Comparison of ENCODE assay signal across 13 cellular contexts in the genomic region with DNA sequence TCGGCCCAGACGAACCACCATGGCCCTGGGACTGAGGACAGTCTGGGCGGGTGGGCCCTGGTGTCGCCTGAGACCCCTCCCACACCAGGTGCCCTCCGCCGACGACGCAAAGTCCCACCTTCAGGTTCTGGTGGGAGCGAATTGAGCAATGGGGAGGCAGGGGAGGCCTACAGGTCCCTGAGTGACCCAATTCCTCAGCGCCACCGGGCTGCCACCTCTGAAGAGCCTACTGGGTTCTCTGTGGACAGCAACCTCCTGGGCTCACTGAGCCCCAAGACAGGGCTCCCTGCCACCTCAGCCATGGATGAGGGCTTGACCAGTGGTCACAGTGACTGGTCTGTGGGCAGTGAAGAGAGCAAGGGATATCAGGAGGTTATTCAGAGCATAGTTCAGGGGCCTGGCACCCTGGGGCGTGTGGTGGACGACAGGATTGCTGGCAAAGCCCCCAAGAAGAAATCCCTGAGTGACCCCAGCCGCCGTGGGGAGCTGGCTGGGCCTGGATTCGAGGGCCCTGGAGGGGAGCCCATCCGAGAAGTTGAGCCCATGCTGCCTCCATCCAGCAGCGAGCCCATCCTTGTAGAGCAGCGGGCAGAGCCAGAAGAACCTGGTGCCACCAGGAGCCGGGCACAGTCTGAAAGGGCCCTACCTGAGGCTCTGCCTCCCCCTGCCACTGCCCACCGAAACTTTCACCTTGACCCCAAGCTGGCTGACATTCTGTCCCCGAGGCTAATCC. TPM values are rescaled to one million over a fixed set of nuclear protein-coding genes. Genes with fewer than 3 reads are reported as not detected.
A peak's percentile ranks its signal among the peaks of the same experiment; 100 is the strongest.
DNase-seq lines count a peak whose midpoint lies in the region; ATAC-seq and TF ChIP-seq lines count a peak whose summit lies in the region.
"Had no signal": no experiment of that assay in that cellular context is flagged by ENCODE, and none has a peak within 500 bp of the region (broad histone marks: within the 10 kb centered on the region; RNA-seq: fewer than 3 reads in every experiment).

No MANE protein-coding gene starts in this region.

- CTCF ChIA-PET in SK-N-SH (lab: Yijun Ruan, JAX): interaction anchor here (7.7 to 17.6 kb wide), 4 partner anchors 13 to 40 kb away, joined by 94 to 395 read pairs (median 191); no protein-coding TSS in a partner anchor

- H3K9ac ChIP-seq in SK-N-SH: 0 out of 2 replicates have a peak overlapping the region, but pooled peaks have one; percentile 61

- no peaks in the 10 kb centered on the region for H3K27me3 ChIP-seq in SK-N-SH (ENCODE audit: insufficient read depth)
- no peaks in the 10 kb centered on the region for H3K27me3 ChIP-seq in ovary
- no peaks in the 10 kb centered on the region for H3K27me3 ChIP-seq in upper lobe of left lung

- no peak for TF ChIP-seq RAD21 in SK-N-SH (IDR thresholded peaks at IDR 0.05; ENCODE audit: low read length)

- H3K36me3 ChIP-seq in SK-N-SH (replicated peaks in 1 of 2; ENCODE audit: control insufficient read depth in 1 of 2, insufficient read depth in 2 of 2, low read length in 1 of 2) (peaks cover 0 to 15% of the 10 kb centered on the region in 2 experiments), ovary (no peaks in the 10 kb centered on the region), upper lobe of left lung (peaks cover 0 to 5% (median 0%) of the 10 kb centered on the region in 4 donors)

- WGBS in SK-N-SH (ENCODE audit: low lambda C conversion rate): 87% methylated on average over 3 of the region's 22 CpGs
- WGBS in ovary, 3 donors: 69 to 74% (median 72%) methylated on average over 22 of the region's 22 CpGs
- 76% methylated on average over 22 of the region's 22 CpGs; no CpG with 5 or more reads in 1 of the 2 donors for WGBS in upper lobe of left lung, 2 donors

- H3K4me2 ChIP-seq in SK-N-SH: peak overlapping the region; percentile 99

- intact Hi-C loops in ovary (cut with DNase I): no loop called here

- no peak overlapping the region; a peak in 1 of 4 replicates for H3K27ac ChIP-seq in SK-N-SH (ENCODE audit: low read depth in 2 of 2, low read length in 1 of 2)
- no peak overlapping the region for H3K27ac ChIP-seq in ovary
- peak overlapping the region; percentile 91 to 99 (median 96) for H3K27ac ChIP-seq in upper lobe of left lung
- H3K27ac ChIP-seq: 22Rv1 had no signal

- H3K9me2 ChIP-seq in SK-N-SH: no peaks in the 10 kb centered on the region

- no peak overlapping the region for H2AFZ ChIP-seq in SK-N-SH (ENCODE audit: low read depth)

- H3K9me3 ChIP-seq in SK-N-SH (no peaks in the 10 kb centered on the region), ovary (no peaks in the 10 kb centered on the region), upper lobe of left lung (no peaks in the 10 kb centered on the region)
- H3K9me3 ChIP-seq: mucosa of descending colon had no signal

- TF ChIP-seq CTCF in SK-N-SH (IDR thresholded peaks at IDR 0.05): no peak
- TF ChIP-seq CTCF in fibroblast of mammary gland (conservative IDR thresholded peaks at IDR 0.05; ENCODE audit: control insufficient read depth, insufficient read depth, low read depth, low read length): no peak
- no peak for TF ChIP-seq CTCF in ovary (IDR thresholded peaks at IDR 0.05)
- TF ChIP-seq CTCF in upper lobe of left lung (IDR thresholded peaks at IDR 0.05): no peak

- H3K4me3 ChIP-seq in SK-N-SH (ENCODE audit: low read depth in 2 of 2, low read length in 1 of 2): peak overlapping the region; percentile 76 to 86; a peak in 3 of 4 replicates
- H3K4me3 ChIP-seq in fibroblast of mammary gland (ENCODE audit: control insufficient read depth, low read depth, low read length): peak overlapping the region; percentile 65
- H3K4me3 ChIP-seq in ovary: peak overlapping the region; percentile 86
- H3K4me3 ChIP-seq in upper lobe of left lung: peak overlapping the region in 3 of 4 donors; percentile 66 to 69 (median 69)
- H3K4me3 ChIP-seq: mucosa of descending colon had no signal

- TF ChIP-seq EP300 in SK-N-SH (IDR thresholded peaks at IDR 0.05; ENCODE audit: borderline replicate concordance in 1 of 2, low read depth in 1 of 2, low read length in 1 of 2): no peak
- no peak for TF ChIP-seq EP300 in ovary (IDR thresholded peaks at IDR 0.05)
- no peak for TF ChIP-seq EP300 in upper lobe of left lung (IDR thresholded peaks at IDR 0.05)

- ATAC-seq in SK-N-SH treated with all-trans-retinoic acid at 6 μM for 48 hours (no peak), upper lobe of left lung (ENCODE audit: low FRiP score in 2 of 2) (no peak)
- ATAC-seq: mucosa of descending colon had no signal

- peaks cover 63 to 74% of the 10 kb centered on the region in 2 experiments for H3K4me1 ChIP-seq in SK-N-SH (ENCODE audit: control insufficient read depth in 1 of 2, insufficient read depth in 2 of 2, low read depth in 1 of 2, low read length in 1 of 2)
- H3K4me1 ChIP-seq in ovary (ENCODE audit: insufficient read depth): peaks cover 52% of the 10 kb centered on the region
- peaks cover 56 to 89% (median 75%) of the 10 kb centered on the region in 4 donors for H3K4me1 ChIP-seq in upper lobe of left lung

- peaks cover 6% of the 10 kb centered on the region for H3F3A ChIP-seq in SK-N-SH (replicated peaks; ENCODE audit: insufficient read depth)

- DNase-seq in SK-N-SH: no peak
- no peak for DNase-seq in fibroblast of mammary gland (ENCODE audit: low read depth)
- DNase-seq in ovary: peak in 1 of 5 donors; percentile 47
- DNase-seq in upper lobe of left lung: peak in 1 of 2 donors; percentile 60
- no peak for DNase-seq in NCI-H2081 (lab: John Stamatoyannopoulos, UW)
- no peak for DNase-seq in GM03348 (ENCODE audit: low spot score)
- no peak for DNase-seq in HuH-7.5 (ENCODE audit: low spot score)
- DNase-seq: DMS153, H7, NCI-H146 had no signal

- peaks cover 65% of the 10 kb centered on the region for H4K20me1 ChIP-seq in SK-N-SH (ENCODE audit: insufficient read depth)

- H3K79me2 ChIP-seq in SK-N-SH (ENCODE audit: insufficient read depth): peaks cover 81% of the 10 kb centered on the region

- TF ChIP-seq POLR2A in ovary (IDR thresholded peaks at IDR 0.05) (no peak), upper lobe of left lung (IDR thresholded peaks at IDR 0.05) (no peak)

- POLR2A ChIA-PET in SK-N-SH (lab: Yijun Ruan, JAX): no interaction called here

TF ChIP-seq in SK-N-SH, 30 proteins besides CTCF, POLR2A, EP300 and RAD21 (continues in another document):
- TF ChIP-seq, protein P1, sequence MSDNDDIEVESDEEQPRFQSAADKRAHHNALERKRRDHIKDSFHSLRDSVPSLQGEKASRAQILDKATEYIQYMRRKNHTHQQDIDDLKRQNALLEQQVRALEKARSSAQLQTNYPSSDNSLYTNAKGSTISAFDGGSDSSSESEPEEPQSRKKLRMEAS (IDR thresholded peaks at IDR 0.05; ENCODE audit: low read depth): no peak
- TF ChIP-seq RXRA (IDR thresholded peaks at IDR 0.05; ENCODE audit: borderline replicate concordance, low read depth): no peak
- TF ChIP-seq FOSL2 (IDR thresholded peaks at IDR 0.05; ENCODE audit: borderline replicate concordance, low read depth): no peak
- TF ChIP-seq GATA2 (CRISPR knock-in tag; IDR thresholded peaks at IDR 0.05): no peak
- no peak for TF ChIP-seq RFX5 (IDR thresholded peaks at IDR 0.05; ENCODE audit: low read length)
- TF ChIP-seq TAF1 (IDR thresholded peaks at IDR 0.05; ENCODE audit: borderline replicate concordance, low read depth, low read length): no peak
- no peak for TF ChIP-seq SMC3 (IDR thresholded peaks at IDR 0.05; ENCODE audit: low read depth, low read length)
- TF ChIP-seq MXI1 (IDR thresholded peaks at IDR 0.05; ENCODE audit: low read depth, low read length): no peak

TF ChIP-seq in SK-N-SH treated with all-trans-retinoic acid at 6 μM for 48 hours, 23 proteins besides CTCF, POLR2A, EP300 and RAD21 (continues in another document):
- TF ChIP-seq ESRRG (CRISPR knock-in tag; IDR thresholded peaks at IDR 0.05): no peak
- no peak for TF ChIP-seq ZNF565 (CRISPR knock-in tag; conservative IDR thresholded peaks at IDR 0.05; ENCODE audit: low read depth)
- TF ChIP-seq TCF4 (CRISPR knock-in tag; IDR thresholded peaks at IDR 0.05; ENCODE audit: borderline replicate concordance): no peak
- no peak for TF ChIP-seq SNAI2 (CRISPR knock-in tag; IDR thresholded peaks at IDR 0.05)
- TF ChIP-seq CSRNP3 (CRISPR knock-in tag; IDR thresholded peaks at IDR 0.05): no peak

RNA-seq across cellular contexts. Expression of gene ARHGEF17, which starts 2.8 kb away (rescaled TPM):
- polyA plus RNA-seq in SK-N-SH (2012; rRNA removed) (45.9 and 48.4 TPM in 2 replicates), ovary (10 to 100 TPM; 21.0 to 38.0 TPM)
- polyA plus RNA-seq in SK-N-SH (2012; cell fraction: cytosol; rRNA removed): 8.0 and 13.3 TPM in 2 replicates
- 273 and 324 TPM in 2 replicates for polyA plus RNA-seq in SK-N-SH (2012; cell fraction: nucleus; rRNA removed)
- total RNA-seq in ovary (10 to 100 TPM; 29.8 to 83.8 (median 46.7) TPM), upper lobe of left lung (100 to 1,000 TPM in 2 of 6 donors, 10 to 100 TPM in 4; 48.1 to 140 (median 65.1) TPM)

RNA-seq across cellular contexts. Expression of gene P2RY6, which starts 38.7 kb away (rescaled TPM):
- polyA plus RNA-seq in SK-N-SH (2012; rRNA removed) (0.15 and 0.16 TPM in 2 replicates), ovary (under 1 TPM; 0.57 to 0.79 TPM)
- polyA plus RNA-seq in SK-N-SH (2012; cell fraction: cytosol; rRNA removed): 0.09 and 0.31 TPM in 2 replicates
- polyA plus RNA-seq in SK-N-SH (2012; cell fraction: nucleus; rRNA removed): 0.26 and 0.27 TPM in 2 replicates
- total RNA-seq in ovary (1 to 10 TPM in 2 of 7 donors, under 1 TPM in 4, not detected in 1; 0.23 to 1.4 (median 0.62) TPM), upper lobe of left lung (1 to 10 TPM in 3 of 6 donors, under 1 TPM in 2, not detected in 1; 0.30 to 5.3 (median 1.4) TPM)

Comparison
In these comparisons a context has a peak if more than half of its experiments do, and no peak if none do; other contexts are left out.
1. H3K27ac ChIP-seq: peak in upper lobe of left lung (4 of 4); none in SK-N-SH (0 of 2) and ovary (0 of 2).
2. Peak in every context shown above with its lines, with median percentiles within 50 percentile points of each other: H3K4me3 ChIP-seq.